Comparison of ENCODE assay signal across 17 cellular contexts in genomic region chr20:59219206-59219605, GRCh38. TPM values are rescaled to one million over a fixed set of nuclear protein-coding genes. Genes with fewer than 3 reads are reported as not detected.
DNase-seq lines count a peak whose midpoint lies in the region; ATAC-seq and TF ChIP-seq lines count a peak whose summit lies in the region.
"Had no signal": no experiment of that assay in that cellular context is flagged by ENCODE, and none has a peak within 500 bp of the region (broad histone marks: within the 10 kb centered on the region; RNA-seq: fewer than 3 reads in every experiment).

No MANE protein-coding gene starts in this region.

- POLR2A ChIA-PET in naive thymus-derived CD8-positive, alpha-beta T cell (lab: Charles Lee) = no interaction called here

- peaks cover 24% of the 10 kb centered on the region for H3K4me1 ChIP-seq in left ventricle myocardium inferior

- no peaks in the 10 kb centered on the region for H3K9me3 Mint-ChIP-seq in natural killer cell
- H3K9me3 Mint-ChIP-seq in natural killer cell treated with Interleukin-12 subunit alpha and Interleukin-12 subunit beta and Interleukin-15 and Interleukin-18, amount 100 ng/mL, for 72 hours = no peaks in the 10 kb centered on the region
- H3K9me3 Mint-ChIP-seq in effector memory CD8-positive, alpha-beta T cell = no peaks in the 10 kb centered on the region
- no peaks in the 10 kb centered on the region for H3K9me3 Mint-ChIP-seq in naive thymus-derived CD8-positive, alpha-beta T cell
- H3K9me3 Mint-ChIP-seq: H9 had no signal

- H3K27ac ChIP-seq in left ventricle myocardium inferior (replicated peaks) = no peak overlapping the region
- H3K27ac ChIP-seq: BLaER1, KMS-11 had no signal

- H3K4me3 ChIP-seq in left ventricle myocardium inferior = no peak overlapping the region
- H3K4me3 ChIP-seq: BLaER1 had no signal

- intact Hi-C loops in natural killer cell (cut with micrococcal nuclease) (no loop called here), left ventricle myocardium inferior (cut with micrococcal nuclease) (no loop called here)

- no peak overlapping the region for H3K4me3 Mint-ChIP-seq in natural killer cell
- H3K4me3 Mint-ChIP-seq in natural killer cell treated with Interleukin-12 subunit alpha and Interleukin-12 subunit beta and Interleukin-15 and Interleukin-18, amount 100 ng/mL, for 72 hours = no peak overlapping the region
- no peak overlapping the region for H3K4me3 Mint-ChIP-seq in effector memory CD8-positive, alpha-beta T cell
- no peak overlapping the region for H3K4me3 Mint-ChIP-seq in naive thymus-derived CD8-positive, alpha-beta T cell
- H3K4me3 Mint-ChIP-seq: H9 had no signal

- no peak for DNase-seq in natural killer cell
- DNase-seq in natural killer cell treated with Interleukin-12 subunit alpha and Interleukin-12 subunit beta and Interleukin-15 and Interleukin-18, amount 100 ng/mL, for 72 hours (ENCODE audit: low spot score) = no peak
- DNase-seq in effector memory CD8-positive, alpha-beta T cell = no peak
- DNase-seq in naive thymus-derived CD8-positive, alpha-beta T cell = no peak
- no peak for DNase-seq in left ventricle myocardium inferior
- DNase-seq: DMS79, H9, NCI-H1417, NCI-H187, NCI-H2227 treated with DMSO at 0.1 percent for 48 hours, NCI-H510A treated with DMSO at 0.1 percent for 48 hours, NCI-H774 had no signal

- no peaks in the 10 kb centered on the region for H3K9me3 ChIP-seq in left ventricle myocardium inferior (replicated peaks)
- H3K9me3 ChIP-seq: BLaER1 had no signal

- no peaks in the 10 kb centered on the region for H3K27me3 Mint-ChIP-seq in natural killer cell (ENCODE audit: low read depth in 2 of 2)
- no peaks in the 10 kb centered on the region for H3K27me3 Mint-ChIP-seq in natural killer cell treated with Interleukin-12 subunit alpha and Interleukin-12 subunit beta and Interleukin-15 and Interleukin-18, amount 100 ng/mL, for 72 hours
- H3K27me3 Mint-ChIP-seq in effector memory CD8-positive, alpha-beta T cell = no peaks in the 10 kb centered on the region
- H3K27me3 Mint-ChIP-seq in naive thymus-derived CD8-positive, alpha-beta T cell = no peaks in the 10 kb centered on the region

- H3K36me3 Mint-ChIP-seq in natural killer cell = peaks cover 25% of the 10 kb centered on the region
- no peaks in the 10 kb centered on the region for H3K36me3 Mint-ChIP-seq in natural killer cell treated with Interleukin-12 subunit alpha and Interleukin-12 subunit beta and Interleukin-15 and Interleukin-18, amount 100 ng/mL, for 72 hours
- peaks cover 38% of the 10 kb centered on the region for H3K36me3 Mint-ChIP-seq in effector memory CD8-positive, alpha-beta T cell (ENCODE audit: insufficient read depth)
- H3K36me3 Mint-ChIP-seq in naive thymus-derived CD8-positive, alpha-beta T cell = peaks cover 0 to 47% (median 9%) of the 10 kb centered on the region in 3 donors

- no peaks in the 10 kb centered on the region for H3K36me3 ChIP-seq in left ventricle myocardium inferior
- H3K36me3 ChIP-seq: BLaER1 had no signal

- H3K4me1 Mint-ChIP-seq in natural killer cell = peaks cover 35 to 38% of the 10 kb centered on the region in 2 donors
- H3K4me1 Mint-ChIP-seq in natural killer cell treated with Interleukin-12 subunit alpha and Interleukin-12 subunit beta and Interleukin-15 and Interleukin-18, amount 100 ng/mL, for 72 hours (ENCODE audit: low read depth in 2 of 2) = peaks cover 16 to 24% of the 10 kb centered on the region in 2 donors
- H3K4me1 Mint-ChIP-seq in effector memory CD8-positive, alpha-beta T cell (ENCODE audit: low read depth in 2 of 2) = peaks cover 13 to 22% of the 10 kb centered on the region in 2 donors
- peaks cover 7 to 29% (median 26%) of the 10 kb centered on the region in 4 donors for H3K4me1 Mint-ChIP-seq in naive thymus-derived CD8-positive, alpha-beta T cell

- H3K27me3 ChIP-seq in left ventricle myocardium inferior (ENCODE audit: low read depth) = peaks cover 25% of the 10 kb centered on the region

- no peak for ATAC-seq in natural killer cell
- ATAC-seq in natural killer cell treated with Interleukin-12 subunit alpha and Interleukin-12 subunit beta and Interleukin-15 and Interleukin-18, amount 100 ng/mL, for 72 hours = no peak
- no peak for ATAC-seq in effector memory CD8-positive, alpha-beta T cell (replicated peaks)
- ATAC-seq in naive thymus-derived CD8-positive, alpha-beta T cell = no peak
- ATAC-seq in GM21528 (IDR thresholded peaks at IDR 0.05; ENCODE audit: low FRiP score, unreplicated experiment) = no peak
- no peak for ATAC-seq in GM21360 (IDR thresholded peaks at IDR 0.05; ENCODE audit: unreplicated experiment)

- TF ChIP-seq CTCF in natural killer cell (IDR thresholded peaks at IDR 0.05) = no peak
- TF ChIP-seq CTCF in left ventricle myocardium inferior (IDR thresholded peaks at IDR 0.05; ENCODE audit: borderline replicate concordance) = no peak

- H3K27ac Mint-ChIP-seq in natural killer cell = peak overlapping the region; percentile 64 to 76
- H3K27ac Mint-ChIP-seq in natural killer cell treated with Interleukin-12 subunit alpha and Interleukin-12 subunit beta and Interleukin-15 and Interleukin-18, amount 100 ng/mL, for 72 hours = peak overlapping the region in 1 of 2 donors; percentile 16
- peak overlapping the region; percentile 83 for H3K27ac Mint-ChIP-seq in effector memory CD8-positive, alpha-beta T cell
- H3K27ac Mint-ChIP-seq in naive thymus-derived CD8-positive, alpha-beta T cell = peak overlapping the region in 6 of 10 donors; percentile 30 to 77 (median 48)
- H3K27ac Mint-ChIP-seq: H9 had no signal

RNA-seq across cellular contexts. Expression of gene ZNF831, which starts 55.6 kb away (rescaled TPM):
- total RNA-seq in natural killer cell = 10 to 100 TPM; 24.8 to 42.0 (median 40.2) TPM
- total RNA-seq in natural killer cell treated with Interleukin-12 subunit alpha and Interleukin-12 subunit beta and Interleukin-15 and Interleukin-18, amount 100 ng/mL, for 72 hours = 1 to 10 TPM; 3.3 to 5.7 TPM
- total RNA-seq in naive thymus-derived CD8-positive, alpha-beta T cell = 10 to 100 TPM; 28.0 to 29.9 TPM
- polyA plus RNA-seq in naive thymus-derived CD8-positive, alpha-beta T cell = 1 to 10 TPM; 5.5 to 6.2 (median 5.9) TPM
- total RNA-seq in left ventricle myocardium inferior = 0.05 TPM
- total RNA-seq: A673, H9 had no signal
